10 cellular contexts compared by ENCODE assay signal in the genomic region with DNA sequence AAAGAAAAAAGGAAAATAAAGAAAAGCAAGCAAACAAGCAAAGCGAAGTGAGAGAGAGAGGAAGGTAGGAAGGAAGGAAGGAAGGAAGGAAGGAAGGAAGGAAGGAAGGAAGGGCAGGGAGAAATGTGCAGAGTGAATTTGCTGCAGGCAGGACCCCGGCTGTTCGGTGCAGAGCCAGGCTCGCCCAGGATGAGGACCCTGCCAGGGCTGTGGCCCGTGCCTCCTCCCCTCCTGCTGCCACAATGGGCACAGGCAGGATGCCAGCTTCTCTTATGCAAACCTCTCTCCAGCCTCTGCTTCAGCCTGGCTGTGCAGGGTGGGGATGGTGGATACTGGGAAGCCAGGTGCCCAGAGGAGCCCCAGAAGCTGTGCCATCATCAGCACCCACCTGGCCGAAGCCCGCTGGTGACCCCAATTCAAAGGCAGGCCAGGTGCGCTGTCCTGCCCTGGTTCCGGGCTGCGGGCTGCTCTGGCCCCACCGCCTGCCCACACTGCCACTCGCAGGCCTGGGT. TPM values are rescaled to one million over a fixed set of nuclear protein-coding genes. Genes with fewer than 3 reads are reported as not detected.
A peak's percentile ranks its signal among the peaks of the same experiment; 100 is the strongest.
DNase-seq lines count a peak whose midpoint lies in the region; ATAC-seq and TF ChIP-seq lines count a peak whose summit lies in the region.
"Had no signal": no experiment of that assay in that cellular context is flagged by ENCODE, and none has a peak within 500 bp of the region (broad histone marks: within the 10 kb centered on the region; RNA-seq: fewer than 3 reads in every experiment).

No MANE protein-coding gene starts in this region.

- H3K27ac ChIP-seq in PC-3 (ENCODE audit: low read length) (peak overlapping the region; percentile 56), left ventricle myocardium inferior (replicated peaks) (peak overlapping the region; percentile 99)
- H3K27ac ChIP-seq: 22Rv1 had no signal

- TF ChIP-seq CTCF in PC-3 (conservative IDR thresholded peaks at IDR 0.05; ENCODE audit: low read depth, low read length) = no peak
- TF ChIP-seq CTCF in left ventricle myocardium inferior (IDR thresholded peaks at IDR 0.05; ENCODE audit: borderline replicate concordance) = no peak

- POLR2A ChIA-PET in PC-3 (lab: Charles Lee; ENCODE audit: unreplicated experiment) = no interaction called here

- H3K4me3 Mint-ChIP-seq in stimulated activated naive CD8-positive, alpha-beta T cell treated with anti-CD3 and anti-CD28 coated beads, Interleukin-15, amount 100 ng/mL, for 72 hours = peak overlapping the region in 1 of 2 donors; percentile 27

- CTCF ChIA-PET in PC-3 (lab: Charles Lee) = interaction anchor here (2.3 kb wide), 1 partner anchor 58 kb away, joined by 17 read pairs; no protein-coding TSS in a partner anchor

- H3K36me3 ChIP-seq in PC-3 (ENCODE audit: low read depth, low read length) (no peaks in the 10 kb centered on the region), left ventricle myocardium inferior (peaks cover 47% of the 10 kb centered on the region)

- BruUV-seq in PC-3 (replicated peaks; lab: Mats Ljungman, UMichigan) = no TSS peak

- H3K4me2 ChIP-seq in PC-3 (ENCODE audit: low read length) = peak overlapping the region; percentile 39; the same call in 1 of the 2 replicates

- no peaks in the 10 kb centered on the region for H3K9me3 Mint-ChIP-seq in stimulated activated naive CD8-positive, alpha-beta T cell treated with anti-CD3 and anti-CD28 coated beads, Interleukin-15, amount 100 ng/mL, for 72 hours

- H4K20me1 ChIP-seq in PC-3 (ENCODE audit: low read length) = no peaks in the 10 kb centered on the region

- H2AFZ ChIP-seq in PC-3 (ENCODE audit: low read length) = peak overlapping the region; percentile 35; the same call in 1 of the 2 replicates

- intact Hi-C loops in PC-3 (cut with micrococcal nuclease) (loop anchor here (1.0 to 10.0 kb wide), 5 partner anchors 50 to 454 kb away; partner anchors contain the start of gene IWS1), left ventricle myocardium inferior (cut with micrococcal nuclease) (no loop called here)

- peak overlapping the region; percentile 57 for H3K9ac ChIP-seq in PC-3 (ENCODE audit: low read length)

- no peak overlapping the region for H3K4me3 ChIP-seq in PC-3 (ENCODE audit: low read length)
- no peak overlapping the region for H3K4me3 ChIP-seq in left ventricle myocardium inferior

- no peaks in the 10 kb centered on the region for H3K27me3 Mint-ChIP-seq in stimulated activated naive CD8-positive, alpha-beta T cell treated with anti-CD3 and anti-CD28 coated beads, Interleukin-15, amount 100 ng/mL, for 72 hours

- H3K9me2 ChIP-seq in PC-3 (replicated peaks; ENCODE audit: low read length) = no peaks in the 10 kb centered on the region

- H3K27me3 ChIP-seq in PC-3 (ENCODE audit: low read length) (no peaks in the 10 kb centered on the region), left ventricle myocardium inferior (ENCODE audit: low read depth) (no peaks in the 10 kb centered on the region)

- no peaks in the 10 kb centered on the region for H3K79me2 ChIP-seq in PC-3 (ENCODE audit: low read length)

- no peaks in the 10 kb centered on the region for H3F3A ChIP-seq in PC-3 (ENCODE audit: low read length, unreplicated experiment)

- ATAC-seq in PC-3 (peak; percentile 42), GM19328 (IDR thresholded peaks at IDR 0.05; ENCODE audit: unreplicated experiment) (no peak), HG02938 (IDR thresholded peaks at IDR 0.05; ENCODE audit: unreplicated experiment) (no peak)
- ATAC-seq in stimulated activated naive CD8-positive, alpha-beta T cell treated with anti-CD3 and anti-CD28 coated beads, Interleukin-15, amount 100 ng/mL, for 72 hours = peak; percentile 10

- H3K27ac Mint-ChIP-seq in stimulated activated naive CD8-positive, alpha-beta T cell treated with anti-CD3 and anti-CD28 coated beads, Interleukin-15, amount 100 ng/mL, for 72 hours = peak overlapping the region in 1 of 2 donors; percentile 86

- DNase-seq in DMS 273 (lab: John Stamatoyannopoulos, UW; ENCODE audit: unreplicated experiment) (peak; percentile 51), DMS 273 treated with DMSO at 0.1 percent for 48 hours (lab: John Stamatoyannopoulos, UW) (no peak), PC-3 (peak; percentile 35), left ventricle myocardium inferior (no peak), NCI-H524 (lab: John Stamatoyannopoulos, UW) (no peak)
- DNase-seq in stimulated activated naive CD8-positive, alpha-beta T cell treated with anti-CD3 and anti-CD28 coated beads, Interleukin-15, amount 100 ng/mL, for 72 hours = no peak

- H3K9me3 ChIP-seq in PC-3 (ENCODE audit: low read length) (no peaks in the 10 kb centered on the region), left ventricle myocardium inferior (replicated peaks) (no peaks in the 10 kb centered on the region)

- H3K4me1 ChIP-seq in PC-3 (ENCODE audit: insufficient read depth, low read length) (peaks cover 30% of the 10 kb centered on the region), left ventricle myocardium inferior (peaks cover 98% of the 10 kb centered on the region)

- H3K4me1 Mint-ChIP-seq in stimulated activated naive CD8-positive, alpha-beta T cell treated with anti-CD3 and anti-CD28 coated beads, Interleukin-15, amount 100 ng/mL, for 72 hours = peaks cover 52% of the 10 kb centered on the region

RNA-seq across cellular contexts. Expression of gene GPR17, which starts 3.2 kb away (rescaled TPM):
- total RNA-seq in PC-3 (2014; rRNA removed) (0.92 and 1.0 TPM in 2 replicates), left ventricle myocardium inferior (0.16 TPM)
- total RNA-seq: T-helper 2 cell treated with Interferon-gamma antibody and Interleukin-4, amounts not matched to agents 100 ng/mL and 5 ng/mL, for 36 hours had no signal

RNA-seq across cellular contexts. Expression of gene LIMS2, which starts 26.2 kb away (rescaled TPM):
- total RNA-seq in PC-3 (2014; rRNA removed) (4.6 and 5.0 TPM in 2 replicates), left ventricle myocardium inferior (173 TPM)

RNA-seq across cellular contexts. Expression of gene SFT2D3, which starts 52.1 kb away (rescaled TPM):
- total RNA-seq in PC-3 (2014; rRNA removed) (4.2 and 5.4 TPM in 2 replicates), left ventricle myocardium inferior (2.9 TPM)

Comparison
In these comparisons a context has a peak if more than half of its experiments do, and no peak if none do; other contexts are left out.
1. DNase-seq: peak in DMS 273 (single experiment) and PC-3 (single experiment); none in DMS 273 treated with DMSO at 0.1 percent for 48 hours (single experiment), left ventricle myocardium inferior (single experiment), stimulated activated naive CD8-positive, alpha-beta T cell treated with anti-CD3 and anti-CD28 coated beads, Interleukin-15, amount 100 ng/mL, for 72 hours (0 of 2) and NCI-H524 (0 of 2).
2. ATAC-seq: peak in PC-3 (single experiment) and stimulated activated naive CD8-positive, alpha-beta T cell treated with anti-CD3 and anti-CD28 coated beads, Interleukin-15, amount 100 ng/mL, for 72 hours (single experiment); none in GM19328 (single experiment) and HG02938 (single experiment).
3. RNA of gene LIMS2, which starts 26.2 kb away (total RNA-seq): 173 TPM in left ventricle myocardium inferior (single experiment); 4.6 to 5.0 TPM in PC-3; every median in the first group is over 10 times any median in the second.